ENCODE assay signal across 17 cellular contexts in the genomic region with DNA sequence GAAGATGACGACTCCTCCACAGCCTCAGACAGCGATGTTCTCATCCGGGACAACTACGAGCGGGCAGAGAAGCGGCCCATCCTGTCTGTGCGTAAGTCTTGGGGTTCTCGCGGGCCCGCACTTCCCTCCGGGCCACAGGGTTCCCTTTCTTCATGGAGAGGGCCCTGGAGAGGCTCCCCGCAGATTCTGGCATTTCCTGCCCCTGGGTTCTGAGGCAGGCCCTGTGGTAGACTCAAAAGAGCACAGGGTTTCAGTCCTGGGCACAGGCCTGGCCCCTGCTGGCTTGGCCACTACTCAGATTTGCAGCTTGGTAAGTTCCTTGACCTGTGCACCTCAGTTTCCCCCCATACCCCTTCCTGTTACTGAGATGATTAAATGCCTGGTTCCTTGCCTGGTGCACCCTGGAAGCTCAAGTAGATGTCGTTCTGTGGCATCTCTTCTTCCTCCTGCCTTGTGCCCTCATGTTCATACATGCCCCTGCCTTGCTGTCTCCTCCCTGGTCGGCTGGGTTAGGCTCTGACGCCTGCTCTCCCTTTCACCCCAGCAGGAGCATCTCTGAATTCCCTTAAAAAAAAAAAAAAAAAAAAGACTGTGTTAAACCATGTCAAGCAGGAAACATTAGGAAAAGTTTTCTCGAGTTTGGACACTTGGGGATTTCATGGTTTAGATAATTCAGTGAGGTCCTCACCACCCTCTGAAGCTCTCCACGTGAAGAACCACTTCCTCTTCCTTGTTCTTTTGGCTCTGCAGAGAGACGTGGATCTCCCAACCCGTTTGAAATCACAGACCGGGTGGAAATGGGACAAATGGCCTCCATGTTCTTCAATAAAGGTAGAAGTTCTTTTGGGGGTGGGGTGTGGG. TPM values are rescaled to one million over a fixed set of nuclear protein-coding genes. Genes with fewer than 3 reads are reported as not detected.
DNase-seq lines count a peak whose midpoint lies in the region; ATAC-seq and TF ChIP-seq lines count a peak whose summit lies in the region.
"Had no signal": no experiment of that assay in that cellular context is flagged by ENCODE, and none has a peak within 500 bp of the region (broad histone marks: within the 10 kb centered on the region; RNA-seq: fewer than 3 reads in every experiment).

No MANE protein-coding gene starts in this region.

- peaks cover 35% of the 10 kb centered on the region for H3K4me1 Mint-ChIP-seq in activated CD4-positive, alpha-beta T cell treated with anti-CD3 and anti-CD28 coated beads, Interleukin-2, amount 10 ng/mL, durations not matched to agents 7 days and 5 days
- peaks cover 22% of the 10 kb centered on the region for H3K4me1 Mint-ChIP-seq in activated T-helper 2 cell treated with anti-CD3 and anti-CD28 coated beads, Interferon-gamma antibody, Interleukin-2, Interleukin-4, amounts not matched to agents 10 μg/mL and 5 μg/mL and 100 μg/mL, durations not matched to agents 14 hours and 24 hours and 36 hours (ENCODE audit: low read depth)

- no peak overlapping the region for H3K27ac ChIP-seq in osteoblast (ENCODE audit: low read depth, low read length)
- H3K27ac ChIP-seq: prostate gland, SK-N-MC, tibial nerve, VCaP had no signal

- H3K9me3 Mint-ChIP-seq in activated CD4-positive, alpha-beta T cell treated with anti-CD3 and anti-CD28 coated beads, Interleukin-2, amount 10 ng/mL, durations not matched to agents 7 days and 5 days = no peaks in the 10 kb centered on the region
- no peaks in the 10 kb centered on the region for H3K9me3 Mint-ChIP-seq in activated T-helper 2 cell treated with anti-CD3 and anti-CD28 coated beads, Interferon-gamma antibody, Interleukin-2, Interleukin-4, amounts not matched to agents 10 μg/mL and 5 μg/mL and 100 μg/mL, durations not matched to agents 14 hours and 24 hours and 36 hours
- H3K9me3 Mint-ChIP-seq: central memory CD8-positive, alpha-beta T cell; stimulated activated memory B cell treated with anti-CD40 and anti-IgM and Interleukin-4, amounts not matched to agents 10 μg/mL and 1 μg/mL and 100 μg/mL, for 72 hours had no signal

- POLR2A ChIA-PET in activated CD4-positive, alpha-beta T cell treated with anti-CD3 and anti-CD28 coated beads, Interleukin-2, amount 10 ng/mL, durations not matched to agents 7 days and 5 days (lab: Charles Lee) = interaction anchor here (0.7 kb wide), 1 partner anchor 75 kb away, joined by 3 read pairs; no protein-coding TSS in a partner anchor

- H3K4me3 ChIP-seq in osteoblast (ENCODE audit: insufficient read depth, low read length) (no peak overlapping the region), foreskin fibroblast (ENCODE audit: low read depth in 1 of 2, low read length in 2 of 2) (no peak overlapping the region)
- H3K4me3 ChIP-seq: prostate gland, SK-N-MC, spleen, tibial nerve had no signal

- peaks cover 6% of the 10 kb centered on the region for H4K20me1 ChIP-seq in osteoblast (ENCODE audit: insufficient read depth, low read length)

- no peaks in the 10 kb centered on the region for H3K27me3 ChIP-seq in osteoblast (ENCODE audit: insufficient read depth, low read length)
- H3K27me3 ChIP-seq: spleen, tibial nerve had no signal

- peak overlapping the region; percentile 39 for H3K4me3 Mint-ChIP-seq in activated CD4-positive, alpha-beta T cell treated with anti-CD3 and anti-CD28 coated beads, Interleukin-2, amount 10 ng/mL, durations not matched to agents 7 days and 5 days
- no peak overlapping the region for H3K4me3 Mint-ChIP-seq in activated T-helper 2 cell treated with anti-CD3 and anti-CD28 coated beads, Interferon-gamma antibody, Interleukin-2, Interleukin-4, amounts not matched to agents 10 μg/mL and 5 μg/mL and 100 μg/mL, durations not matched to agents 14 hours and 24 hours and 36 hours (ENCODE audit: low read depth)
- H3K4me3 Mint-ChIP-seq: central memory CD8-positive, alpha-beta T cell; stimulated activated memory B cell treated with anti-CD40 and anti-IgM and Interleukin-4, amounts not matched to agents 10 μg/mL and 1 μg/mL and 100 μg/mL, for 72 hours had no signal

- H2AFZ ChIP-seq in osteoblast (ENCODE audit: low read length) = no peak overlapping the region

- DNase-seq in activated CD4-positive, alpha-beta T cell treated with anti-CD3 and anti-CD28 coated beads, Interleukin-2, amount 10 ng/mL, durations not matched to agents 7 days and 5 days = peak; percentile 16
- no peak for DNase-seq in activated CD4-positive, alpha-beta T cell treated with anti-CD3 and anti-CD28 coated beads, Interleukin-2, amount 50 U/mL, for 48 hours
- DNase-seq in MV-4-11 (lab: John Stamatoyannopoulos, UW) = peak; percentile 58
- DNase-seq in activated T-helper 2 cell treated with anti-CD3 and anti-CD28 coated beads, Interferon-gamma antibody, Interleukin-2, Interleukin-4, amounts not matched to agents 10 μg/mL and 5 μg/mL and 100 μg/mL, durations not matched to agents 14 hours and 24 hours and 36 hours (ENCODE audit: low spot score) = no peak
- DNase-seq in osteoblast (ENCODE audit: insufficient read length, low spot score, missing footprints) = peak; percentile 72
- no peak for DNase-seq in foreskin fibroblast
- DNase-seq in NCI-H146 (lab: John Stamatoyannopoulos, UW) = no peak
- DNase-seq: Calu3, spleen had no signal

- no peak for TF ChIP-seq CTCF in osteoblast (IDR thresholded peaks at IDR 0.05; ENCODE audit: extremely low read depth, low read depth, low read length)
- no peak for TF ChIP-seq CTCF in foreskin fibroblast (IDR thresholded peaks at IDR 0.05; ENCODE audit: low read depth, low read length)

- H3K4me2 ChIP-seq in osteoblast (ENCODE audit: insufficient read depth, low read length) = no peak overlapping the region

- CTCF ChIA-PET in activated CD4-positive, alpha-beta T cell treated with anti-CD3 and anti-CD28 coated beads, Interleukin-2, amount 10 ng/mL, durations not matched to agents 7 days and 5 days (lab: Charles Lee) = interaction anchor here (0.6 to 3.4 kb wide), 37 partner anchors 7 to 390 kb away, joined by 3 to 29 read pairs (median 6); a partner anchor contains a TSS

- peak overlapping the region; percentile 85 for H3K27ac Mint-ChIP-seq in activated CD4-positive, alpha-beta T cell treated with anti-CD3 and anti-CD28 coated beads, Interleukin-2, amount 10 ng/mL, durations not matched to agents 7 days and 5 days
- peak overlapping the region; percentile 53 for H3K27ac Mint-ChIP-seq in activated T-helper 2 cell treated with anti-CD3 and anti-CD28 coated beads, Interferon-gamma antibody, Interleukin-2, Interleukin-4, amounts not matched to agents 10 μg/mL and 5 μg/mL and 100 μg/mL, durations not matched to agents 14 hours and 24 hours and 36 hours
- H3K27ac Mint-ChIP-seq: stimulated activated memory B cell treated with anti-CD40 and anti-IgM and Interleukin-4, amounts not matched to agents 10 μg/mL and 1 μg/mL and 100 μg/mL, for 72 hours had no signal

- H3K9me3 ChIP-seq in osteoblast (ENCODE audit: low read depth, low read length) = no peaks in the 10 kb centered on the region
- H3K9me3 ChIP-seq: prostate gland, spleen, tibial nerve had no signal

- ATAC-seq in GM18498 (IDR thresholded peaks at IDR 0.05; ENCODE audit: unreplicated experiment) = no peak

- H3K4me1 ChIP-seq in osteoblast (ENCODE audit: insufficient read depth, low read length) = no peaks in the 10 kb centered on the region
- H3K4me1 ChIP-seq: prostate gland had no signal

- H3K36me3 ChIP-seq in osteoblast (ENCODE audit: insufficient read depth, low read length) = peaks cover 47% of the 10 kb centered on the region
- H3K36me3 ChIP-seq: prostate gland had no signal

- intact Hi-C loops in activated T-helper 2 cell treated with anti-CD3 and anti-CD28 coated beads, Interferon-gamma antibody, Interleukin-2, Interleukin-4, amounts not matched to agents 10 μg/mL and 5 μg/mL and 100 μg/mL, durations not matched to agents 14 hours and 24 hours and 36 hours (cut with micrococcal nuclease) = loop anchor here (1.0 kb wide), 1 partner anchor 72 kb away; no protein-coding TSS in a partner anchor

- H3K79me2 ChIP-seq in osteoblast (ENCODE audit: insufficient read depth, low read length) = peaks cover 3% of the 10 kb centered on the region

- H3K36me3 Mint-ChIP-seq in activated CD4-positive, alpha-beta T cell treated with anti-CD3 and anti-CD28 coated beads, Interleukin-2, amount 10 ng/mL, durations not matched to agents 7 days and 5 days (ENCODE audit: low read depth) = peaks cover 29% of the 10 kb centered on the region
- H3K36me3 Mint-ChIP-seq in activated T-helper 2 cell treated with anti-CD3 and anti-CD28 coated beads, Interferon-gamma antibody, Interleukin-2, Interleukin-4, amounts not matched to agents 10 μg/mL and 5 μg/mL and 100 μg/mL, durations not matched to agents 14 hours and 24 hours and 36 hours (ENCODE audit: low read depth) = peaks cover 38% of the 10 kb centered on the region

- H3K27me3 Mint-ChIP-seq in activated CD4-positive, alpha-beta T cell treated with anti-CD3 and anti-CD28 coated beads, Interleukin-2, amount 10 ng/mL, durations not matched to agents 7 days and 5 days = no peaks in the 10 kb centered on the region
- no peaks in the 10 kb centered on the region for H3K27me3 Mint-ChIP-seq in activated T-helper 2 cell treated with anti-CD3 and anti-CD28 coated beads, Interferon-gamma antibody, Interleukin-2, Interleukin-4, amounts not matched to agents 10 μg/mL and 5 μg/mL and 100 μg/mL, durations not matched to agents 14 hours and 24 hours and 36 hours (ENCODE audit: low read depth)
- H3K27me3 Mint-ChIP-seq: central memory CD8-positive, alpha-beta T cell; stimulated activated memory B cell treated with anti-CD40 and anti-IgM and Interleukin-4, amounts not matched to agents 10 μg/mL and 1 μg/mL and 100 μg/mL, for 72 hours had no signal

RNA-seq across cellular contexts. Expression of a gene that starts 14.3 kb away (rescaled TPM):
- total RNA-seq in activated CD4-positive, alpha-beta T cell treated with anti-CD3 and anti-CD28 coated beads, Interleukin-2, amount 10 ng/mL, durations not matched to agents 7 days and 5 days = 10 to 100 TPM; 28.6 to 34.4 TPM
- 55.3 TPM in 2 replicates for total RNA-seq in activated T-helper 2 cell treated with anti-CD3 and anti-CD28 coated beads, Interferon-gamma antibody, Interleukin-2, Interleukin-4, amounts not matched to agents 10 μg/mL and 5 μg/mL and 100 μg/mL, durations not matched to agents 14 hours and 24 hours and 36 hours
- total RNA-seq in osteoblast = 33.0 and 35.1 TPM in 2 replicates

RNA-seq across cellular contexts. Expression of a gene that starts 42.0 kb away (rescaled TPM):
- 100 to 1,000 TPM; 254 to 281 TPM for total RNA-seq in activated CD4-positive, alpha-beta T cell treated with anti-CD3 and anti-CD28 coated beads, Interleukin-2, amount 10 ng/mL, durations not matched to agents 7 days and 5 days
- total RNA-seq in activated T-helper 2 cell treated with anti-CD3 and anti-CD28 coated beads, Interferon-gamma antibody, Interleukin-2, Interleukin-4, amounts not matched to agents 10 μg/mL and 5 μg/mL and 100 μg/mL, durations not matched to agents 14 hours and 24 hours and 36 hours = 129 and 133 TPM in 2 replicates
- total RNA-seq in osteoblast = 15.9 and 22.1 TPM in 2 replicates

RNA-seq across cellular contexts. Expression of a gene that starts 53.4 kb away (rescaled TPM):
- 10 to 100 TPM; 28.2 to 30.4 TPM for total RNA-seq in activated CD4-positive, alpha-beta T cell treated with anti-CD3 and anti-CD28 coated beads, Interleukin-2, amount 10 ng/mL, durations not matched to agents 7 days and 5 days
- 9.7 and 12.1 TPM in 2 replicates for total RNA-seq in activated T-helper 2 cell treated with anti-CD3 and anti-CD28 coated beads, Interferon-gamma antibody, Interleukin-2, Interleukin-4, amounts not matched to agents 10 μg/mL and 5 μg/mL and 100 μg/mL, durations not matched to agents 14 hours and 24 hours and 36 hours
- under 0.01 and 0.36 TPM in 2 replicates for total RNA-seq in osteoblast
- total RNA-seq: fibroblast of villous mesenchyme had no signal

Comparison
In these comparisons a context has a peak if more than half of its experiments do, and no peak if none do; other contexts are left out.
1. DNase-seq: peak in activated CD4-positive, alpha-beta T cell treated with anti-CD3 and anti-CD28 coated beads, Interleukin-2, amount 10 ng/mL, durations not matched to agents 7 days and 5 days (single experiment), MV-4-11 (single experiment) and osteoblast (single experiment); none in activated CD4-positive, alpha-beta T cell treated with anti-CD3 and anti-CD28 coated beads, Interleukin-2, amount 50 U/mL, for 48 hours (0 of 2), activated T-helper 2 cell treated with anti-CD3 and anti-CD28 coated beads, Interferon-gamma antibody, Interleukin-2, Interleukin-4, amounts not matched to agents 10 μg/mL and 5 μg/mL and 100 μg/mL, durations not matched to agents 14 hours and 24 hours and 36 hours (single experiment), foreskin fibroblast (0 of 2) and NCI-H146 (single experiment).